ENCODE assay signal across 1 cellular context in the genomic region with DNA sequence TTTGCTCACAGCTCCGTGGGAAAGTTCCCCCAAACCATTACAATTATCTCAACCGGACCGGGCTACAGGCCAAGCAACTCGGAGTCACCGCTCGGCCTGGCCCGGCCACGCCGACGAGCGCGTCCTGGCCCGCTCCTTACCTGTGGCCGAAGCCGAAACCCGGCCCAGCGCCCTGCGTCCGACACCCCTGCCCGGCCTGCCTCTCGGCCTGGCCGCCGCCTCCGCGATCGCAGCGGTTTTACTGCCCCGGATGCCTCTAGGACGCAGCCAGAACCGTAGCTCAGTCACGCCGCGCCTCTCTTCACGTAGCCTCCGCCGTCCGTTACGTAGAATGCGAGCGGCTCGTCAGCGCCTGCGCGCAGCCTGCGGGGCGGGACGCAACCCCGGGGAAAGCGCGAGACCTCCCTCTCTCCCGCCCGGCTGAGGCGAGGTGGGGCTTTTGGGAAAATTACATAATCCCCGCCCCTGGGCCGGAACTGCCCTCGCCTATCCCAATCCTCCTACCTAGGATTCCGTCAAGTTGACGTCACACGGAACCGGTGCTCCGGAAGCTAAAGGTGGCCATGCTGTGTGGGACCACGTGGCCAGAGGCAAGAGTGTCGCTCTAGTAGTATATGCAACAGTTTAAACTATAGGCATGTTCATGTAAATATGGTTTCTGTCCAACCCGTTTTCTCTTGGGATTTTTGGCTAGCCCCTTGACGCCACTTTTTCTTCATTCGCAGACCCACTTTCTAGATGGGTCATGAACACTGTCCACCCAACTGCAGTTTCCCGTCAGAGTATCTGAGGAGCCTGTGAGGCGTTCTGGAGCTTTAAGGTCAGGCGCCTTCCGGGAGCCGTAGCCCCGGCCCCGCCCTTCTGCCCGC.
TF ChIP-seq lines count a peak whose summit lies in the region.

A gene with protein sequence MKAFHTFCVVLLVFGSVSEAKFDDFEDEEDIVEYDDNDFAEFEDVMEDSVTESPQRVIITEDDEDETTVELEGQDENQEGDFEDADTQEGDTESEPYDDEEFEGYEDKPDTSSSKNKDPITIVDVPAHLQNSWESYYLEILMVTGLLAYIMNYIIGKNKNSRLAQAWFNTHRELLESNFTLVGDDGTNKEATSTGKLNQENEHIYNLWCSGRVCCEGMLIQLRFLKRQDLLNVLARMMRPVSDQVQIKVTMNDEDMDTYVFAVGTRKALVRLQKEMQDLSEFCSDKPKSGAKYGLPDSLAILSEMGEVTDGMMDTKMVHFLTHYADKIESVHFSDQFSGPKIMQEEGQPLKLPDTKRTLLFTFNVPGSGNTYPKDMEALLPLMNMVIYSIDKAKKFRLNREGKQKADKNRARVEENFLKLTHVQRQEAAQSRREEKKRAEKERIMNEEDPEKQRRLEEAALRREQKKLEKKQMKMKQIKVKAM (minus strand): TSS at position 326 of the 869 bp plus-strand sequence. CDS start 7,422 bp downstream, outside the sequence.

TF ChIP-seq in HepG2, 621 proteins besides CTCF, POLR2A, EP300 and RAD21 (continued from another document and continues in another):
- TF ChIP-seq, protein P1, sequence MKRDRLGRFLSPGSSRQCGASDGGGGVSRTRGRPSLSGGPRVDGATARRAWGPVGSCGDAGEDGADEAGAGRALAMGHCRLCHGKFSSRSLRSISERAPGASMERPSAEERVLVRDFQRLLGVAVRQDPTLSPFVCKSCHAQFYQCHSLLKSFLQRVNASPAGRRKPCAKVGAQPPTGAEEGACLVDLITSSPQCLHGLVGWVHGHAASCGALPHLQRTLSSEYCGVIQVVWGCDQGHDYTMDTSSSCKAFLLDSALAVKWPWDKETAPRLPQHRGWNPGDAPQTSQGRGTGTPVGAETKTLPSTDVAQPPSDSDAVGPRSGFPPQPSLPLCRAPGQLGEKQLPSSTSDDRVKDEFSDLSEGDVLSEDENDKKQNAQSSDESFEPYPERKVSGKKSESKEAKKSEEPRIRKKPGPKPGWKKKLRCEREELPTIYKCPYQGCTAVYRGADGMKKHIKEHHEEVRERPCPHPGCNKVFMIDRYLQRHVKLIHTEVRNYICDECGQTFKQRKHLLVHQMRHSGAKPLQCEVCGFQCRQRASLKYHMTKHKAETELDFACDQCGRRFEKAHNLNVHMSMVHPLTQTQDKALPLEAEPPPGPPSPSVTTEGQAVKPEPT (CRISPR knock-in tag; IDR thresholded peaks at IDR 0.05; ENCODE audit: low read depth): peak; percentile 88
- no peak; the same call in 1 of the 2 replicates for TF ChIP-seq DNMT3B (CRISPR knock-in tag; conservative IDR thresholded peaks at IDR 0.05)
- no peak; the same call in 1 of the 2 replicates for TF ChIP-seq CSRNP1 (CRISPR knock-in tag; IDR thresholded peaks at IDR 0.05)
- TF ChIP-seq PCBP2 (optimal IDR thresholded peaks at IDR 0.05; ENCODE audit: low read depth, low read length, poor library complexity, severe bottlenecking): no peak
- no peak for TF ChIP-seq ISX (CRISPR knock-in tag; conservative IDR thresholded peaks at IDR 0.05)
- no peak; the same call in none of the 2 replicates for TF ChIP-seq ZNF138 (CRISPR knock-in tag; IDR thresholded peaks at IDR 0.05; ENCODE audit: low read depth)
- TF ChIP-seq TRIM22 (IDR thresholded peaks at IDR 0.05): no peak
- TF ChIP-seq, protein P2, sequence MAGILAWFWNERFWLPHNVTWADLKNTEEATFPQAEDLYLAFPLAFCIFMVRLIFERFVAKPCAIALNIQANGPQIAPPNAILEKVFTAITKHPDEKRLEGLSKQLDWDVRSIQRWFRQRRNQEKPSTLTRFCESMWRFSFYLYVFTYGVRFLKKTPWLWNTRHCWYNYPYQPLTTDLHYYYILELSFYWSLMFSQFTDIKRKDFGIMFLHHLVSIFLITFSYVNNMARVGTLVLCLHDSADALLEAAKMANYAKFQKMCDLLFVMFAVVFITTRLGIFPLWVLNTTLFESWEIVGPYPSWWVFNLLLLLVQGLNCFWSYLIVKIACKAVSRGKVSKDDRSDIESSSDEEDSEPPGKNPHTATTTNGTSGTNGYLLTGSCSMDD (CRISPR knock-in tag; IDR thresholded peaks at IDR 0.05): no peak
- no peak for TF ChIP-seq ZFP36 (IDR thresholded peaks at IDR 0.05; ENCODE audit: borderline replicate concordance, low read depth, low read length, partially characterized antibody)
- TF ChIP-seq ZSCAN22 (CRISPR knock-in tag; IDR thresholded peaks at IDR 0.05): peak; percentile 89; the same call in 1 of the 2 replicates
- TF ChIP-seq, protein P3, sequence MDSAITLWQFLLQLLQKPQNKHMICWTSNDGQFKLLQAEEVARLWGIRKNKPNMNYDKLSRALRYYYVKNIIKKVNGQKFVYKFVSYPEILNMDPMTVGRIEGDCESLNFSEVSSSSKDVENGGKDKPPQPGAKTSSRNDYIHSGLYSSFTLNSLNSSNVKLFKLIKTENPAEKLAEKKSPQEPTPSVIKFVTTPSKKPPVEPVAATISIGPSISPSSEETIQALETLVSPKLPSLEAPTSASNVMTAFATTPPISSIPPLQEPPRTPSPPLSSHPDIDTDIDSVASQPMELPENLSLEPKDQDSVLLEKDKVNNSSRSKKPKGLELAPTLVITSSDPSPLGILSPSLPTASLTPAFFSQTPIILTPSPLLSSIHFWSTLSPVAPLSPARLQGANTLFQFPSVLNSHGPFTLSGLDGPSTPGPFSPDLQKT (CRISPR knock-in tag; IDR thresholded peaks at IDR 0.05; ENCODE audit: borderline replicate concordance): no peak
- TF ChIP-seq PHF21A (CRISPR knock-in tag; IDR thresholded peaks at IDR 0.05): peak; percentile 93
- TF ChIP-seq ZBTB7B (CRISPR knock-in tag; IDR thresholded peaks at IDR 0.05): 0 out of 2 replicates have a peak, but pooled peaks have one; percentile 25
- peak; percentile 53 for TF ChIP-seq BCL6 (CRISPR knock-in tag; IDR thresholded peaks at IDR 0.05)
- 0 out of 2 replicates have a peak, but pooled peaks have one; percentile 20 for TF ChIP-seq ZSCAN5A (CRISPR knock-in tag; IDR thresholded peaks at IDR 0.05; ENCODE audit: borderline replicate concordance)
- no peak for TF ChIP-seq NR1H2 (CRISPR knock-in tag; IDR thresholded peaks at IDR 0.05; ENCODE audit: borderline replicate concordance, low read depth)
- 0 out of 2 replicates have a peak, but pooled peaks have one; percentile 36 for TF ChIP-seq HNRNPUL1 (IDR thresholded peaks at IDR 0.05; ENCODE audit: low read depth, low read length)
- peak; percentile 99 for TF ChIP-seq ZFP91 (CRISPR knock-in tag; IDR thresholded peaks at IDR 0.05; ENCODE audit: borderline replicate concordance)
- TF ChIP-seq ZKSCAN5 (CRISPR knock-in tag; IDR thresholded peaks at IDR 0.05): no peak
- TF ChIP-seq ETS1 (CRISPR knock-in tag; IDR thresholded peaks at IDR 0.05): 0 out of 2 replicates have a peak, but pooled peaks have one; percentile 48
- TF ChIP-seq SP5 (CRISPR knock-in tag; IDR thresholded peaks at IDR 0.05; ENCODE audit: borderline replicate concordance, low read depth): peak; percentile 80
- TF ChIP-seq KAT7 (CRISPR knock-in tag; IDR thresholded peaks at IDR 0.05; ENCODE audit: borderline replicate concordance): peak; percentile 99
- TF ChIP-seq ZNF281 (CRISPR knock-in tag; IDR thresholded peaks at IDR 0.05; ENCODE audit: borderline replicate concordance): no peak; the same call in 1 of the 2 replicates
- TF ChIP-seq ZNF850 (CRISPR knock-in tag; conservative IDR thresholded peaks at IDR 0.05): peak; percentile 94; the same call in 1 of the 2 replicates
- peak; percentile 69 for TF ChIP-seq NR2F6 (IDR thresholded peaks at IDR 0.05)
- peak; percentile 69 for TF ChIP-seq NR2F6 (CRISPR knock-in tag; IDR thresholded peaks at IDR 0.05)
- TF ChIP-seq ZSCAN20 (CRISPR knock-in tag; IDR thresholded peaks at IDR 0.05; ENCODE audit: borderline replicate concordance): peak; percentile 80; the same call in 1 of the 2 replicates
- no peak for TF ChIP-seq REXO4 (CRISPR knock-in tag; IDR thresholded peaks at IDR 0.05; ENCODE audit: borderline replicate concordance)
- no peak; the same call in 1 of the 2 replicates for TF ChIP-seq ZBTB20 (CRISPR knock-in tag; IDR thresholded peaks at IDR 0.05; ENCODE audit: borderline replicate concordance, low read depth)
- TF ChIP-seq, protein P4, sequence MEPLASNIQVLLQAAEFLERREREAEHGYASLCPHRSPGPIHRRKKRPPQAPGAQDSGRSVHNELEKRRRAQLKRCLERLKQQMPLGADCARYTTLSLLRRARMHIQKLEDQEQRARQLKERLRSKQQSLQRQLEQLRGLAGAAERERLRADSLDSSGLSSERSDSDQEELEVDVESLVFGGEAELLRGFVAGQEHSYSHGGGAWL (CRISPR knock-in tag; IDR thresholded peaks at IDR 0.05): peak; percentile 76
